9 cellular contexts compared by ENCODE assay signal in the genomic region with DNA sequence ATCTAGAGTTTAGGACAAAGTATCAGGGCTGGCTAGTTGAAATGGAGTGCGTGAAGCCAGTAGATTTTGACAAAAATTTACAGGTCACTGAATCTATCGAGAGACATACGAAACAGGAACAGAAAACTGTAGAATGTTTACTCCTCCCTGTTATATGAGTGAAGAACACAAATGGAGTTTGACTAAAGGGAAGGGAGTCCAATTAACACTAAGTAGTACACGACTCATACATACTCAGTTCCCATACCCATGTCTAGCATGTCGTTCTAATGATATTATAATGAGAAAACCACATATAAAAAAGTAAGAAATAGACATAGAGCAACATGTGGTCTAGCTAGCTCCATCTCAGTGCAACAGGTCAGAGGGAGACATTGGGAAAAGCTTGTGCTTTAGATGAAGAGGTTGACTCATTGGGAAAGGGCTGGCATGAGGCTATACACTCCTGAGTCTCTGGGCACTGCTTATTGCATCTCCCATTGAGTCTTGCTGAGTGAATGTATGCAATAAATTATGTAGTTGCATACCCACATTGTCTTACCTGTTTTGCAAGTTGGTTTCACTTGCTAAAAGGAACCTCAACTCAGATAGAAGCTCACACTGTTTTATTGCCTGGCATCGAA. TPM values are rescaled to one million over a fixed set of nuclear protein-coding genes. Genes with fewer than 3 reads are reported as not detected.
A peak's percentile ranks its signal among the peaks of the same experiment; 100 is the strongest.
DNase-seq lines count a peak whose midpoint lies in the region; ATAC-seq and TF ChIP-seq lines count a peak whose summit lies in the region.
"Had no signal": no experiment of that assay in that cellular context is flagged by ENCODE, and none has a peak within 500 bp of the region (broad histone marks: within the 10 kb centered on the region; RNA-seq: fewer than 3 reads in every experiment).

No MANE protein-coding gene starts in this region.

- no peaks in the 10 kb centered on the region for H3K9me3 ChIP-seq in heart right ventricle

- intact Hi-C loops in heart right ventricle (cut with DNase I) = no loop called here

- H3K9me3 Mint-ChIP-seq in activated naive CD8-positive, alpha-beta T cell treated with anti-CD3 and anti-CD28 coated beads, Interleukin-2, amount 10 ng/mL, durations not matched to agents 7 days and 5 days = no peaks in the 10 kb centered on the region
- H3K9me3 Mint-ChIP-seq: endodermal cell had no signal

- TF ChIP-seq CTCF in GM06990 (IDR thresholded peaks at IDR 0.05; ENCODE audit: insufficient read depth, low read length, poor library complexity, severe bottlenecking) (no peak), heart right ventricle (IDR thresholded peaks at IDR 0.05) (no peak)

- peak overlapping the region; percentile 16 for H3K4me3 Mint-ChIP-seq in activated naive CD8-positive, alpha-beta T cell treated with anti-CD3 and anti-CD28 coated beads, Interleukin-2, amount 10 ng/mL, durations not matched to agents 7 days and 5 days
- H3K4me3 Mint-ChIP-seq: endodermal cell had no signal

- H3K4me3 ChIP-seq in GM06990 (replicated peaks; ENCODE audit: low read depth, low read length) (no peak overlapping the region), heart right ventricle (no peak overlapping the region)

- peaks cover 0 to 68% (median 7%) of the 10 kb centered on the region in 9 donors for H3K4me1 ChIP-seq in heart right ventricle

- no peak overlapping the region for H3K27ac ChIP-seq in heart right ventricle

- peaks cover 59% of the 10 kb centered on the region for H3K4me1 Mint-ChIP-seq in activated naive CD8-positive, alpha-beta T cell treated with anti-CD3 and anti-CD28 coated beads, Interleukin-2, amount 10 ng/mL, durations not matched to agents 7 days and 5 days
- H3K4me1 Mint-ChIP-seq: endodermal cell had no signal

- H3K27me3 Mint-ChIP-seq in activated naive CD8-positive, alpha-beta T cell treated with anti-CD3 and anti-CD28 coated beads, Interleukin-2, amount 10 ng/mL, durations not matched to agents 7 days and 5 days = no peaks in the 10 kb centered on the region

- POLR2A ChIA-PET in activated naive CD8-positive, alpha-beta T cell treated with anti-CD3 and anti-CD28 coated beads, Interleukin-2, amount 10 ng/mL, durations not matched to agents 7 days and 5 days (lab: Charles Lee) = interaction anchor here (1.1 to 1.9 kb wide), 2 partner anchors 9 to 41 kb away, joined by 3 to 5 read pairs; no protein-coding TSS in a partner anchor

- DNase-seq in GM06990 (ENCODE audit: extremely low read depth, insufficient read length) = peak; percentile 60
- DNase-seq in activated naive CD8-positive, alpha-beta T cell treated with anti-CD3 and anti-CD28 coated beads, Interleukin-2, amount 10 ng/mL, durations not matched to agents 7 days and 5 days = no peak
- no peak for DNase-seq in NCI-H1436 treated with DMSO at 0.1 percent for 48 hours (lab: John Stamatoyannopoulos, UW)
- no peak for DNase-seq in heart right ventricle
- no peak for DNase-seq in AG20443 (ENCODE audit: low spot score)
- no peak for DNase-seq in activated CD4-positive, alpha-beta T cell treated with anti-CD3 and anti-CD28 coated beads, Interleukin-2, amount 50 U/mL, for 48 hours
- DNase-seq: endodermal cell had no signal

- H3K27ac Mint-ChIP-seq in activated naive CD8-positive, alpha-beta T cell treated with anti-CD3 and anti-CD28 coated beads, Interleukin-2, amount 10 ng/mL, durations not matched to agents 7 days and 5 days = peak overlapping the region; percentile 61
- H3K27ac Mint-ChIP-seq: endodermal cell had no signal

- H3K27me3 ChIP-seq in GM06990 (replicated peaks; ENCODE audit: control insufficient read depth, insufficient read depth, low read length) = no peaks in the 10 kb centered on the region
- no peaks in the 10 kb centered on the region for H3K27me3 ChIP-seq in heart right ventricle

- WGBS in heart right ventricle, 2 donors = 94 to 95% methylated on average over 6 of the region's 6 CpGs

- peaks cover 64% of the 10 kb centered on the region for H3K36me3 Mint-ChIP-seq in activated naive CD8-positive, alpha-beta T cell treated with anti-CD3 and anti-CD28 coated beads, Interleukin-2, amount 10 ng/mL, durations not matched to agents 7 days and 5 days

- peak; percentile 80 for ATAC-seq in GM19372 (IDR thresholded peaks at IDR 0.05; ENCODE audit: low read depth, unreplicated experiment)
- ATAC-seq in HG03060 (IDR thresholded peaks at IDR 0.05; ENCODE audit: low read depth, unreplicated experiment) = peak; percentile 48
- ATAC-seq in activated naive CD8-positive, alpha-beta T cell treated with anti-CD3 and anti-CD28 coated beads, Interleukin-2, amount 10 ng/mL, durations not matched to agents 7 days and 5 days (ENCODE audit: low read depth) = no peak
- no peak for ATAC-seq in heart right ventricle

- H3K36me3 ChIP-seq in GM06990 (ENCODE audit: control insufficient read depth, insufficient read depth, low read length) = peaks cover 30% of the 10 kb centered on the region
- H3K36me3 ChIP-seq in heart right ventricle = peaks cover 0 to 96% (median 10%) of the 10 kb centered on the region in 9 donors

RNA-seq across cellular contexts. Expression of a gene that starts 43.5 kb away (rescaled TPM):
- total RNA-seq in activated naive CD8-positive, alpha-beta T cell treated with anti-CD3 and anti-CD28 coated beads, Interleukin-2, amount 10 ng/mL, durations not matched to agents 7 days and 5 days = 100 to 1,000 TPM; 551 to 555 TPM
- 100 to 1,000 TPM in 1 of 10 donors, 10 to 100 TPM in 9; 18.9 to 104 (median 27.1) TPM for total RNA-seq in heart right ventricle
- polyA plus RNA-seq in heart right ventricle = 10 to 100 TPM in 1 of 2 donors, 1 to 10 TPM in 1; 7.0 to 18.8 TPM

Comparison
In these comparisons a context has a peak if more than half of its experiments do, and no peak if none do; other contexts are left out.
1. ATAC-seq: peak in GM19372 (single experiment) and HG03060 (single experiment); none in activated naive CD8-positive, alpha-beta T cell treated with anti-CD3 and anti-CD28 coated beads, Interleukin-2, amount 10 ng/mL, durations not matched to agents 7 days and 5 days (single experiment) and heart right ventricle (0 of 8).
2. RNA of a gene that starts 43.5 kb away (total RNA-seq): 551 to 555 TPM in activated naive CD8-positive, alpha-beta T cell treated with anti-CD3 and anti-CD28 coated beads, Interleukin-2, amount 10 ng/mL, durations not matched to agents 7 days and 5 days; 18.9 to 104 TPM in heart right ventricle; every median in the first group is over 4 times any median in the second.